In genomic region chr18:76486600-76486999, GRCh38 we compare ENCODE assay signal across 24 cellular contexts. TPM values are rescaled to one million over a fixed set of nuclear protein-coding genes. Genes with fewer than 3 reads are reported as not detected.
A peak's percentile ranks its signal among the peaks of the same experiment; 100 is the strongest.
DNase-seq lines count a peak whose midpoint lies in the region; ATAC-seq, FAIRE-seq and TF ChIP-seq lines count a peak whose summit lies in the region.
"Had no signal": no experiment of that assay in that cellular context is flagged by ENCODE, and none has a peak within 500 bp of the region (broad histone marks: within the 10 kb centered on the region; RNA-seq: fewer than 3 reads in every experiment).

No MANE protein-coding gene starts in this region.

- H3K9me3 ChIP-seq in SJCRH30 (replicated peaks) (no peaks in the 10 kb centered on the region), vagina (no peaks in the 10 kb centered on the region), ovary (no peaks in the 10 kb centered on the region)
- H3K9me3 ChIP-seq: SJSA1 had no signal

- TF ChIP-seq POLR2A in vagina (IDR thresholded peaks at IDR 0.05) (no peak), ovary (IDR thresholded peaks at IDR 0.05) (no peak)

- H3K4me1 ChIP-seq in SJCRH30 (peaks cover 6% of the 10 kb centered on the region; the same call in 1 of the 2 replicates), vagina (peaks cover 48% of the 10 kb centered on the region), ovary (ENCODE audit: insufficient read depth) (peaks cover 13% of the 10 kb centered on the region)

- TF ChIP-seq EP300 in ovary (IDR thresholded peaks at IDR 0.05): no peak

- intact Hi-C loops in vagina (cut with DNase I) (no loop called here), ovary (cut with DNase I) (no loop called here)

- ATAC-seq in HG02870 (IDR thresholded peaks at IDR 0.05; ENCODE audit: unreplicated experiment): no peak
- ATAC-seq: activated naive CD8-positive, alpha-beta T cell treated with anti-CD3 and anti-CD28 coated beads, Interleukin-2, amount 50 U/mL, for 24 hours; activated T-helper 17 cell treated with anti-CD3 and anti-CD28 coated beads, Interleukin-2, amount 50 U/mL, for 72 hours; foreskin keratinocyte; natural killer cell had no signal

- DNase-seq in SKM-1 treated with dmso at 0.1 percent for 144 hours (lab: John Stamatoyannopoulos, UW; ENCODE audit: unreplicated experiment) (peak; percentile 29), SKM-1 (lab: John Stamatoyannopoulos, UW; ENCODE audit: unreplicated experiment) (no peak), SJCRH30 (peak in 1 of 2 experiments; percentile 21), vagina (ENCODE audit: extremely low spot score in 2 of 2) (no peak), NCI-H2196 treated with DMSO at 0.1 percent for 48 hours (lab: John Stamatoyannopoulos, UW; ENCODE audit: unreplicated experiment) (no peak), ovary (no peak)
- DNase-seq: activated naive CD8-positive, alpha-beta T cell treated with anti-CD3 and anti-CD28 coated beads, Interleukin-2, amount 50 U/mL, for 24 hours; CD4-positive, alpha-beta T cell; cortex of kidney; foreskin keratinocyte; KBM-7; kidney; mesendoderm; natural killer cell; NCI-H1048; NCI-H2029; NCI-H510A treated with DMSO at 0.1 percent for 48 hours; OCI-M1; stimulated activated CD4-positive, alpha-beta T cell treated with anti-CD3 and anti-CD28 coated beads, Interleukin-12 subunit alpha, Interleukin-12 subunit beta, amount 100 ng/mL, for 4 hours had no signal

- peak; percentile 66 for FAIRE-seq in islet of Langerhans (lab: Jason Lieb, UNC)
- FAIRE-seq: endothelial cell of umbilical vein, kidney had no signal

- TF ChIP-seq CTCF in vagina (IDR thresholded peaks at IDR 0.05) (no peak), ovary (IDR thresholded peaks at IDR 0.05) (no peak)

- no peaks in the 10 kb centered on the region for H3K27me3 ChIP-seq in SJCRH30
- no peaks in the 10 kb centered on the region for H3K27me3 ChIP-seq in vagina
- H3K27me3 ChIP-seq in ovary: no peaks in the 10 kb centered on the region
- H3K27me3 ChIP-seq: foreskin keratinocyte, SJSA1 had no signal

- H3K4me3 ChIP-seq in SJCRH30: peak overlapping the region; percentile 54
- no peak overlapping the region for H3K4me3 ChIP-seq in vagina
- no peak overlapping the region for H3K4me3 ChIP-seq in ovary
- H3K4me3 ChIP-seq: SJSA1 had no signal

- peak overlapping the region; percentile 66 for H3K27ac ChIP-seq in SJCRH30
- H3K27ac ChIP-seq in vagina: peak overlapping the region; percentile 97
- H3K27ac ChIP-seq in ovary: no peak overlapping the region
- H3K27ac ChIP-seq: foreskin keratinocyte, SJSA1 had no signal

- WGBS in ovary, 3 donors: 44 to 62% (median 44%) methylated on average over 6 of the region's 6 CpGs

- H3K36me3 ChIP-seq in SJCRH30 (no peaks in the 10 kb centered on the region), vagina (no peaks in the 10 kb centered on the region), ovary (no peaks in the 10 kb centered on the region)
- H3K36me3 ChIP-seq: SJSA1 had no signal

RNA-seq across cellular contexts. Expression of gene ZNF516, which starts 8.4 kb away (rescaled TPM):
- 6.3 and 8.2 TPM in 2 replicates for total RNA-seq in SJCRH30 (2014; rRNA removed; shearing (Covaris generic))
- total RNA-seq in vagina: 46.4 TPM
- 100 to 1,000 TPM in 3 of 7 donors, 10 to 100 TPM in 4; 44.9 to 110 (median 99.9) TPM for total RNA-seq in ovary
- polyA plus RNA-seq in ovary: 10 to 100 TPM; 13.5 to 25.4 TPM

Comparison
In these comparisons a context has a peak if more than half of its experiments do, and no peak if none do; other contexts are left out.
1. H3K27ac ChIP-seq: peak in SJCRH30 (single experiment) and vagina (single experiment); none in ovary (0 of 2).